ENCODE assay signal across 24 cellular contexts in the genomic region with DNA sequence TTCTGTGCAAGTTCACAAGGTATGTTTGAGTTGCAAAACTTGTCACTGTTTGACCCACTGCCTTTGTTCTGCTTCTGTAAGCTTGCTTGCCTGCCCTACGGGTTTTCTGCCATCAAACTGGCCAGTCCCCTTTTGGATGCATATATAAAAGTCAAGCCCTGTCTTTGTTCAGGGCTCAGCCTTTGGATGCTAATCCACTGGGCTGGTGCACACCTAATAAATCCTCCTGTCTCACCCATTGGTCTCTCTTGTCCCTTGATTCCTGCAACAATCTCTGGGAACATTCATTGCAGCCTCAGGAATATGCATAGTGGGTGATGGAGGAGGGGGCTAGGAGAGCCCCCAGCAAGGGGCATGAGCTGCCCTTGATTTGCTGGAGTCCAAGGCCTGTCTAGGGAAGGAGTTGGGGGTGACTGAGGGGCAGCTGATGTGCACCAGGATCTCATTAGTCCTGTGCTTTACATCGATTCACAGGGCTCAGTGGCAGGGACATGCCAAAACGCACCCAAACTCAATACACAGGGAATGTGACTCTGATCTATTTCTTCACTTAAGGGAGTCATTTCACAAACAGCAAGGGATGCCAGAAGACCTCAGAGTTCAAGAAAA.
"Had no signal": no experiment of that assay in that cellular context is flagged by ENCODE, and none has a peak within 500 bp of the region (broad histone marks: within the 10 kb centered on the region; RNA-seq: fewer than 3 reads in every experiment).

No MANE protein-coding gene starts in this region.

- H3K4me1 Mint-ChIP-seq: activated CD4-positive, alpha-beta T cell treated with anti-CD3 and anti-CD28 coated beads, Interleukin-2, amount 10 ng/mL, durations not matched to agents 24 days and 14 days; activated naive CD8-positive, alpha-beta T cell treated with anti-CD3 and anti-CD28 coated beads for 36 hours; immature natural killer cell; naive thymus-derived CD4-positive, alpha-beta T cell; neural crest cell; stimulated activated naive B cell treated with anti-CD40 and anti-IgM and Interleukin-4, amounts not matched to agents 10 μg/mL and 1 μg/mL and 100 μg/mL, for 72 hours had no signal

- DNase-seq: activated CD4-positive, alpha-beta T cell treated with anti-CD3 and anti-CD28 coated beads, Interleukin-2, amount 10 ng/mL, durations not matched to agents 24 days and 14 days; activated CD8-positive, alpha-beta memory T cell treated with anti-CD3 and anti-CD28 coated beads, Interleukin-2, amount 50 U/mL, for 4 hours; activated CD8-positive, alpha-beta T cell treated with anti-CD3 and anti-CD28 coated beads, Interleukin-2, amount 10 ng/mL, durations not matched to agents 7 days and 5 days; activated naive CD4-positive, alpha-beta T cell treated with Interleukin-2 at 50 U/mL for 16 hours; activated naive CD8-positive, alpha-beta T cell treated with anti-CD3 and anti-CD28 coated beads for 36 hours; activated T-cell treated with anti-CD3 and anti-CD28 coated beads, Interleukin-2, amount 50 U/mL, for 4 hours; cortex of kidney; foreskin melanocyte; immature natural killer cell; kidney glomerular epithelial cell; left lung; naive thymus-derived CD4-positive, alpha-beta T cell; retina; stimulated activated CD4-positive, alpha-beta T cell treated with anti-CD3 and anti-CD28 coated beads, Interleukin-2, amount 100 ng/mL, for 48 hours; stimulated activated CD8-positive, alpha-beta memory T cell treated with anti-CD3 and anti-CD28 coated beads, Interleukin-4, amount 100 ng/mL, for 48 hours; stimulated activated naive B cell treated with anti-CD40 and anti-IgM and Interleukin-4, amounts not matched to agents 10 μg/mL and 1 μg/mL and 100 μg/mL, for 72 hours; transverse colon; uterus had no signal

- H3K4me3 ChIP-seq: left lung, lung, transverse colon, uterus had no signal

- H3K27ac ChIP-seq: left lung, transverse colon, uterus, VCaP had no signal

- H3K27ac Mint-ChIP-seq: activated CD4-positive, alpha-beta T cell treated with anti-CD3 and anti-CD28 coated beads, Interleukin-2, amount 10 ng/mL, durations not matched to agents 24 days and 14 days; activated CD8-positive, alpha-beta T cell treated with anti-CD3 and anti-CD28 coated beads, Interleukin-2, amount 10 ng/mL, durations not matched to agents 7 days and 5 days; activated naive CD8-positive, alpha-beta T cell treated with anti-CD3 and anti-CD28 coated beads for 36 hours; activated T-helper 2 cell treated with anti-CD3 and anti-CD28 coated beads, Interferon-gamma antibody, Interleukin-2, Interleukin-4, amounts not matched to agents 10 μg/mL and 5 μg/mL and 100 μg/mL, durations not matched to agents 14 hours and 24 hours and 36 hours; immature natural killer cell; naive thymus-derived CD4-positive, alpha-beta T cell; stimulated activated naive B cell treated with anti-CD40 and anti-IgM and Interleukin-4, amounts not matched to agents 10 μg/mL and 1 μg/mL and 100 μg/mL, for 72 hours; T-helper 2 cell treated with Interferon-gamma antibody and Interleukin-4, amounts not matched to agents 5 μg/mL and 100 μg/mL, for 36 hours had no signal

- ATAC-seq: activated CD4-positive, CD25-positive, alpha-beta regulatory T cell treated with anti-CD3 and anti-CD28 coated beads, Interleukin-2, amount 50 U/mL, for 24 hours; activated CD8-positive, alpha-beta T cell treated with anti-CD3 and anti-CD28 coated beads, Interleukin-2, amount 10 ng/mL, durations not matched to agents 7 days and 5 days; activated T-cell treated with anti-CD3 and anti-CD28 coated beads, Interleukin-2, amount 50 U/mL, for 4 hours; left lung; naive thymus-derived CD4-positive, alpha-beta T cell; stimulated activated naive B cell treated with anti-CD40 and anti-IgM and Interleukin-4, amounts not matched to agents 10 μg/mL and 1 μg/mL and 100 μg/mL, for 72 hours had no signal

- H3K4me3 Mint-ChIP-seq: activated CD4-positive, alpha-beta T cell treated with anti-CD3 and anti-CD28 coated beads, Interleukin-2, amount 10 ng/mL, durations not matched to agents 24 days and 14 days; activated CD8-positive, alpha-beta T cell treated with anti-CD3 and anti-CD28 coated beads, Interleukin-2, amount 10 ng/mL, durations not matched to agents 7 days and 5 days; activated naive CD8-positive, alpha-beta T cell treated with anti-CD3 and anti-CD28 coated beads for 36 hours; activated T-cell treated with anti-CD3 and anti-CD28 coated beads, Interleukin-2, amount 50 U/mL, for 4 hours; immature natural killer cell; naive thymus-derived CD4-positive, alpha-beta T cell; neural crest cell; stimulated activated naive B cell treated with anti-CD40 and anti-IgM and Interleukin-4, amounts not matched to agents 10 μg/mL and 1 μg/mL and 100 μg/mL, for 72 hours; T-helper 2 cell treated with Interferon-gamma antibody and Interleukin-4, amounts not matched to agents 5 μg/mL and 100 μg/mL, for 36 hours had no signal

- H3K4me1 ChIP-seq: left lung, transverse colon, uterus had no signal

- H3K36me3 ChIP-seq: left lung, transverse colon, uterus had no signal
